13 cellular contexts compared by ENCODE assay signal in genomic region chr13:50403311-50403710, GRCh38.
DNase-seq lines count a peak whose midpoint lies in the region; ATAC-seq and TF ChIP-seq lines count a peak whose summit lies in the region.
"Had no signal": no experiment of that assay in that cellular context is flagged by ENCODE, and none has a peak within 500 bp of the region (broad histone marks: within the 10 kb centered on the region; RNA-seq: fewer than 3 reads in every experiment).

No MANE protein-coding gene starts in this region.

- H3K4me1 Mint-ChIP-seq in MCF 10A (ENCODE audit: insufficient read depth, unreplicated experiment), result peaks cover 30% of the 10 kb centered on the region

- CTCF ChIA-PET in MCF 10A (lab: Yijun Ruan, JAX) (interaction anchor here (0.7 to 1.0 kb wide), 3 partner anchors 126 to 232 kb away, joined by 3 read pairs; no protein-coding TSS in a partner anchor), mammary epithelial cell (lab: Charles Lee; ENCODE audit: low non-redundant PET) (no interaction called here), PC-3 (lab: Charles Lee) (interaction anchor here (0.6 kb wide), 1 partner anchor 610 kb away, joined by 3 read pairs; no protein-coding TSS in a partner anchor)

- peak; percentile 52 for DNase-seq in MCF 10A (ENCODE audit: unreplicated experiment)
- DNase-seq in mammary epithelial cell, result no peak
- peak; percentile 19 for DNase-seq in NCI-H187 treated with DMSO at 0.1 percent for 48 hours (lab: John Stamatoyannopoulos, UW)
- DNase-seq in PC-3, result peak; percentile 19
- DNase-seq in stomach, result peak; percentile 44
- DNase-seq in H7, result no peak
- DNase-seq in T-helper 1 cell, result no peak
- DNase-seq: activated CD4-positive, alpha-beta memory T cell treated with anti-CD3 and anti-CD28 coated beads for 36 hours; CD4-positive, alpha-beta memory T cell; KBM-7; naive thymus-derived CD4-positive, alpha-beta T cell; stimulated activated naive CD4-positive, alpha-beta T cell had no signal

- ATAC-seq in PC-3 (no peak), GM19455 (IDR thresholded peaks at IDR 0.05; ENCODE audit: unreplicated experiment) (no peak)
- ATAC-seq: naive thymus-derived CD4-positive, alpha-beta T cell had no signal

- POLR2A ChIA-PET in MCF 10A (lab: Yijun Ruan, JAX) (interaction anchor here (3.9 kb wide), 1 partner anchor 125 kb away, joined by 29 read pairs; no protein-coding TSS in a partner anchor), PC-3 (lab: Charles Lee; ENCODE audit: unreplicated experiment) (interaction anchor here (0.6 kb wide), 1 partner anchor 109 kb away, joined by 5 read pairs; no protein-coding TSS in a partner anchor)

- no peak overlapping the region for H3K4me3 ChIP-seq in mammary epithelial cell (replicated peaks in 1 of 3; ENCODE audit: insufficient read depth in 1 of 3, low read depth in 2 of 3, low read length in 3 of 3)
- no peak overlapping the region for H3K4me3 ChIP-seq in PC-3 (ENCODE audit: low read length)
- no peak overlapping the region for H3K4me3 ChIP-seq in stomach
- no peak overlapping the region for H3K4me3 ChIP-seq in H7 (ENCODE audit: insufficient read depth, low read depth, low read length)

- TF ChIP-seq POLR2A in stomach (IDR thresholded peaks at IDR 0.05), result no peak

- H3K9me2 ChIP-seq in PC-3 (replicated peaks; ENCODE audit: low read length), result no peaks in the 10 kb centered on the region

- H3K9me3 ChIP-seq in mammary epithelial cell (replicated peaks; ENCODE audit: insufficient read depth, low read length) (no peaks in the 10 kb centered on the region), PC-3 (ENCODE audit: low read length) (no peaks in the 10 kb centered on the region), stomach (no peaks in the 10 kb centered on the region)

- no peak overlapping the region for H3K27ac ChIP-seq in mammary epithelial cell (ENCODE audit: insufficient read depth, low read depth, low read length)
- H3K27ac ChIP-seq in PC-3 (ENCODE audit: low read length), result no peak overlapping the region
- H3K27ac ChIP-seq in stomach, result no peak overlapping the region

- H2AFZ ChIP-seq in mammary epithelial cell (ENCODE audit: low read depth, low read length) (no peak overlapping the region), PC-3 (ENCODE audit: low read length) (no peak overlapping the region)

- dilution Hi-C loops in mammary epithelial cell (cut with HindIII; ENCODE audit: low sequenced_read_pairs), result no loop called here

- 11% methylated on average over 1 of the region's 1 CpG for WGBS in mammary epithelial cell (ENCODE audit: low coverage, missing lambda C conversion rate)
- 6 to 39% (median 15%) methylated on average over 1 of the region's 1 CpG for whole genome bisulfite sequencing in stomach, 5 donors

- H3K9me3 Mint-ChIP-seq in MCF 10A (ENCODE audit: unreplicated experiment), result no peaks in the 10 kb centered on the region
- H3K9me3 Mint-ChIP-seq: activated CD4-positive, alpha-beta memory T cell treated with anti-CD3 and anti-CD28 coated beads for 36 hours; CD4-positive, alpha-beta memory T cell; naive thymus-derived CD4-positive, alpha-beta T cell had no signal

- no TSS peak for BruUV-seq in MCF 10A (replicated peaks; lab: Mats Ljungman, UMichigan)
- no TSS peak for BruUV-seq in mammary epithelial cell (replicated peaks; lab: Mats Ljungman, UMichigan)
- BruUV-seq in PC-3 (replicated peaks; lab: Mats Ljungman, UMichigan), result no TSS peak

- TF ChIP-seq EP300 in stomach (IDR thresholded peaks at IDR 0.05), result no peak

- H4K20me1 ChIP-seq in mammary epithelial cell (ENCODE audit: insufficient read depth, low read length) (no peaks in the 10 kb centered on the region), PC-3 (ENCODE audit: low read length) (no peaks in the 10 kb centered on the region)

- H3K27ac Mint-ChIP-seq in MCF 10A (ENCODE audit: low read depth, unreplicated experiment), result no peak overlapping the region
- H3K27ac Mint-ChIP-seq: activated CD4-positive, alpha-beta memory T cell treated with anti-CD3 and anti-CD28 coated beads for 36 hours; CD4-positive, alpha-beta memory T cell; naive thymus-derived CD4-positive, alpha-beta T cell had no signal

- TF ChIP-seq CTCF in MCF 10A (IDR thresholded peaks at IDR 0.05; ENCODE audit: unreplicated experiment), result no peak
- no peak for TF ChIP-seq CTCF in mammary epithelial cell (conservative IDR thresholded peaks at IDR 0.05 in 1 of 2, IDR thresholded peaks at IDR 0.05 in 1 of 2; ENCODE audit: extremely low read depth in 1 of 2, insufficient read depth in 1 of 2, low read depth in 1 of 2, low read length in 2 of 2)
- TF ChIP-seq CTCF in PC-3 (conservative IDR thresholded peaks at IDR 0.05; ENCODE audit: low read depth, low read length), result no peak
- TF ChIP-seq CTCF in stomach (IDR thresholded peaks at IDR 0.05), result no peak

- H3K4me3 Mint-ChIP-seq in MCF 10A (ENCODE audit: unreplicated experiment), result no peak overlapping the region
- H3K4me3 Mint-ChIP-seq: activated CD4-positive, alpha-beta memory T cell treated with anti-CD3 and anti-CD28 coated beads for 36 hours; CD4-positive, alpha-beta memory T cell; naive thymus-derived CD4-positive, alpha-beta T cell had no signal

- H3K4me2 ChIP-seq in mammary epithelial cell (ENCODE audit: insufficient read depth, low read depth, low read length) (no peak overlapping the region), PC-3 (ENCODE audit: low read length) (no peak overlapping the region)

- in situ Hi-C loops in mammary epithelial cell (cut with MboI; ENCODE audit: low sequenced_read_pairs in 2 of 2), result no loop called here

- H3K4me1 ChIP-seq in mammary epithelial cell (ENCODE audit: insufficient read depth, low read length) (peaks cover 13% of the 10 kb centered on the region), PC-3 (ENCODE audit: insufficient read depth, low read length) (peaks cover 31% of the 10 kb centered on the region), stomach (no peaks in the 10 kb centered on the region)

- H3K27me3 Mint-ChIP-seq in MCF 10A (ENCODE audit: insufficient read depth, unreplicated experiment), result no peaks in the 10 kb centered on the region
- H3K27me3 Mint-ChIP-seq: CD4-positive, alpha-beta memory T cell had no signal

- H3K79me2 ChIP-seq in mammary epithelial cell (ENCODE audit: insufficient read depth, low read length), result no peaks in the 10 kb centered on the region
- no peaks in the 10 kb centered on the region for H3K79me2 ChIP-seq in PC-3 (ENCODE audit: low read length)

- H3K36me3 Mint-ChIP-seq in MCF 10A (ENCODE audit: insufficient read depth, unreplicated experiment), result no peaks in the 10 kb centered on the region
- H3K36me3 Mint-ChIP-seq: activated CD4-positive, alpha-beta memory T cell treated with anti-CD3 and anti-CD28 coated beads for 36 hours; naive thymus-derived CD4-positive, alpha-beta T cell had no signal

- intact Hi-C loops in MCF 10A (cut with micrococcal nuclease) (no loop called here), mammary epithelial cell (cut with micrococcal nuclease) (no loop called here), PC-3 (cut with micrococcal nuclease) (no loop called here), stomach (cut with DNase I; ENCODE audit: low total_unique reads) (no loop called here)

- H3K9ac ChIP-seq in mammary epithelial cell (ENCODE audit: insufficient read depth, low read length) (no peak overlapping the region), PC-3 (ENCODE audit: low read length) (no peak overlapping the region)

- no peaks in the 10 kb centered on the region for H3F3A ChIP-seq in PC-3 (ENCODE audit: low read length, unreplicated experiment)

- H3K27me3 ChIP-seq in mammary epithelial cell (ENCODE audit: insufficient read depth, low read length), result no peaks in the 10 kb centered on the region
- H3K27me3 ChIP-seq in PC-3 (ENCODE audit: low read length), result no peaks in the 10 kb centered on the region
- no peaks in the 10 kb centered on the region for H3K27me3 ChIP-seq in stomach
- H3K27me3 ChIP-seq in H7 (ENCODE audit: control insufficient read depth, insufficient read depth, low read length), result no peaks in the 10 kb centered on the region

- H3K36me3 ChIP-seq in mammary epithelial cell (ENCODE audit: insufficient read depth, low read length) (no peaks in the 10 kb centered on the region), PC-3 (ENCODE audit: low read depth, low read length) (no peaks in the 10 kb centered on the region), stomach (no peaks in the 10 kb centered on the region), H7 (replicated peaks; ENCODE audit: control insufficient read depth, insufficient read depth, low read length) (no peaks in the 10 kb centered on the region; the same call in 1 of the 2 replicates)

Comparison
In these comparisons a context has a peak if more than half of its experiments do, and no peak if none do; other contexts are left out.
1. DNase-seq: peak in MCF 10A (single experiment), NCI-H187 treated with DMSO at 0.1 percent for 48 hours (single experiment), PC-3 (single experiment) and stomach (single experiment); none in mammary epithelial cell (single experiment), H7 (single experiment) and T-helper 1 cell (0 of 5).